1 cellular context compared by ENCODE assay signal in genomic region chr17:36514856-36515255, GRCh38.
A peak's percentile ranks its signal among the peaks of the same experiment; 100 is the strongest.
TF ChIP-seq lines count a peak whose summit lies in the region.

No MANE protein-coding gene starts in this region.

TF ChIP-seq in H1, 55 proteins besides CTCF, POLR2A, EP300 and RAD21:
- 0 out of 2 replicates have a peak, but pooled peaks have one; percentile 1 for TF ChIP-seq POLR2AphosphoS5 (IDR thresholded peaks at IDR 0.05; ENCODE audit: low read depth, low read length)
- no peak for TF ChIP-seq EGR1 (IDR thresholded peaks at IDR 0.05; ENCODE audit: borderline replicate concordance, low read depth, low read length)
- no peak for TF ChIP-seq GTF2F1 (IDR thresholded peaks at IDR 0.05; ENCODE audit: borderline replicate concordance, low read depth, low read length)
- TF ChIP-seq NANOG (IDR thresholded peaks at IDR 0.05; ENCODE audit: insufficient read depth, low read depth, low read length, poor library complexity, severe bottlenecking): no peak
- no peak for TF ChIP-seq RXRA (IDR thresholded peaks at IDR 0.05; ENCODE audit: insufficient read depth, low read depth, low read length)
- TF ChIP-seq TBP (IDR thresholded peaks at IDR 0.05; ENCODE audit: low read depth, low read length): no peak
- TF ChIP-seq KDM4A (IDR thresholded peaks at IDR 0.05; ENCODE audit: low read depth, low read length, severe bottlenecking): no peak
- no peak for TF ChIP-seq POU5F1 (IDR thresholded peaks at IDR 0.05; ENCODE audit: low read depth, low read length)
